8 cellular contexts compared by ENCODE assay signal in the genomic region with DNA sequence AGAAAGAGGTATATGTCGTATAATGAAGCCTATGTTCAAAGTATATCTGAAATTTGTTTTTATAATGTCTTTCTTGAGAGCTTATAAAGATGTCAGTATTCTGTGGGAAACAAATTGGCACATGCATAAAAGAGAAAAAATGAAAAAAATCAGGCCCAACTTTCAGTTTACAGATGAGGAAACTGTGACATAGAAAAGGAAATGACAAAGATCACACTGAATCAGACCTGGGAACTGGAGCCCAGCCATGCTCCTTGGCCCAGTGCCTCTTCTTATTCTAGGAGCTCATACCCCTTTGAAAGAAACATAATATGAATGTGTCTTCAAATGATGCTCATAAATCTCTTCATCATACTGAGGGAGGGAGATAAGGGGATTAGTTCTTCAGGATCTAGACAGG. TPM values are rescaled to one million over a fixed set of nuclear protein-coding genes. Genes with fewer than 3 reads are reported as not detected.
A peak's percentile ranks its signal among the peaks of the same experiment; 100 is the strongest.
DNase-seq lines count a peak whose midpoint lies in the region; ATAC-seq and TF ChIP-seq lines count a peak whose summit lies in the region.

No MANE protein-coding gene starts in this region.

- peak overlapping the region; percentile 69 to 98 (median 96) for H3K27ac Mint-ChIP-seq in immature natural killer cell

- TF ChIP-seq CTCF in vagina (IDR thresholded peaks at IDR 0.05) (no peak), gastroesophageal sphincter (IDR thresholded peaks at IDR 0.05) (no peak)

- WGBS in gastroesophageal sphincter (ENCODE audit: low coverage in 1 of 2), 2 donors, result 80 to 92% methylated on average over 1 of the region's 1 CpG

- peak overlapping the region; percentile 91 for H3K27ac ChIP-seq in vagina
- H3K27ac ChIP-seq in gastroesophageal sphincter, result peak overlapping the region in 2 of 4 donors; percentile 91 to 95

- H3K4me1 ChIP-seq in vagina (peaks cover 16% of the 10 kb centered on the region), gastroesophageal sphincter (peaks cover 0 to 19% (median 0%) of the 10 kb centered on the region in 3 donors)

- no peaks in the 10 kb centered on the region for H3K9me3 ChIP-seq in vagina
- no peaks in the 10 kb centered on the region for H3K9me3 ChIP-seq in gastroesophageal sphincter

- H3K27me3 ChIP-seq in vagina (no peaks in the 10 kb centered on the region), gastroesophageal sphincter (no peaks in the 10 kb centered on the region)

- no peaks in the 10 kb centered on the region for H3K9me3 Mint-ChIP-seq in immature natural killer cell

- H3K4me1 Mint-ChIP-seq in immature natural killer cell, result peaks cover 19 to 22% of the 10 kb centered on the region in 2 donors

- intact Hi-C loops in vagina (cut with DNase I), result loop anchor here (5.0 kb wide), 1 partner anchor 98 kb away; a partner anchor contains a TSS

- H3K4me3 ChIP-seq in vagina (no peak overlapping the region), gastroesophageal sphincter (peak overlapping the region in 1 of 2 donors; percentile 77)

- ATAC-seq in GM21717 (IDR thresholded peaks at IDR 0.05; ENCODE audit: unreplicated experiment), result no peak
- no peak for ATAC-seq in gastroesophageal sphincter

- H3K36me3 ChIP-seq in vagina, result no peaks in the 10 kb centered on the region
- peaks cover 0 to 20% of the 10 kb centered on the region in 2 donors for H3K36me3 ChIP-seq in gastroesophageal sphincter

- H3K4me3 Mint-ChIP-seq in immature natural killer cell, result peak overlapping the region; percentile 93 to 98 (median 95)

- no peak for TF ChIP-seq EP300 in gastroesophageal sphincter (IDR thresholded peaks at IDR 0.05)

- TF ChIP-seq POLR2A in vagina (IDR thresholded peaks at IDR 0.05) (no peak), gastroesophageal sphincter (IDR thresholded peaks at IDR 0.05) (no peak)

- peaks cover 0 to 11% (median 0%) of the 10 kb centered on the region in 3 donors for H3K36me3 Mint-ChIP-seq in immature natural killer cell

- peaks cover 7 to 23% (median 10%) of the 10 kb centered on the region in 3 donors for H3K27me3 Mint-ChIP-seq in immature natural killer cell (ENCODE audit: low read depth in 3 of 3)

- DNase-seq in stimulated activated CD4-positive, alpha-beta T cell treated with anti-CD3 and anti-CD28 coated beads, Interleukin-4, amount 100 ng/mL, for 1 hour, result peak; percentile 13
- DNase-seq in stimulated activated CD4-positive, alpha-beta T cell treated with anti-CD3 and anti-CD28 coated beads, Interleukin-2, amount 100 ng/mL, for 48 hours, result no peak
- DNase-seq in activated naive CD4-positive, alpha-beta T cell treated with anti-CD3 and anti-CD28 coated beads, Interleukin-2, amount 50 U/mL, for 16 hours, result peak; percentile 26
- DNase-seq in immature natural killer cell, result peak in 2 of 3 donors; percentile 13 to 14
- no peak for DNase-seq in vagina (ENCODE audit: extremely low spot score in 2 of 2)
- no peak for DNase-seq in OCI-M2 (lab: John Stamatoyannopoulos, UW; ENCODE audit: unreplicated experiment)

RNA-seq across cellular contexts. Expression of a gene that starts 48.4 kb away (rescaled TPM):
- 1 to 10 TPM in 2 of 3 donors, not detected in 1; 1.4 TPM for polyA plus RNA-seq in immature natural killer cell
- total RNA-seq in vagina (11.0 TPM), gastroesophageal sphincter (1 to 10 TPM; 4.4 to 8.8 (median 7.4) TPM)

Comparison
In these comparisons a context has a peak if more than half of its experiments do, and no peak if none do; other contexts are left out.
1. DNase-seq: peak in stimulated activated CD4-positive, alpha-beta T cell treated with anti-CD3 and anti-CD28 coated beads, Interleukin-4, amount 100 ng/mL, for 1 hour (single experiment), activated naive CD4-positive, alpha-beta T cell treated with anti-CD3 and anti-CD28 coated beads, Interleukin-2, amount 50 U/mL, for 16 hours (single experiment) and immature natural killer cell (2 of 3); none in stimulated activated CD4-positive, alpha-beta T cell treated with anti-CD3 and anti-CD28 coated beads, Interleukin-2, amount 100 ng/mL, for 48 hours (0 of 2), vagina (0 of 2) and OCI-M2 (single experiment).